15 cellular contexts compared by ENCODE assay signal in the genomic region with DNA sequence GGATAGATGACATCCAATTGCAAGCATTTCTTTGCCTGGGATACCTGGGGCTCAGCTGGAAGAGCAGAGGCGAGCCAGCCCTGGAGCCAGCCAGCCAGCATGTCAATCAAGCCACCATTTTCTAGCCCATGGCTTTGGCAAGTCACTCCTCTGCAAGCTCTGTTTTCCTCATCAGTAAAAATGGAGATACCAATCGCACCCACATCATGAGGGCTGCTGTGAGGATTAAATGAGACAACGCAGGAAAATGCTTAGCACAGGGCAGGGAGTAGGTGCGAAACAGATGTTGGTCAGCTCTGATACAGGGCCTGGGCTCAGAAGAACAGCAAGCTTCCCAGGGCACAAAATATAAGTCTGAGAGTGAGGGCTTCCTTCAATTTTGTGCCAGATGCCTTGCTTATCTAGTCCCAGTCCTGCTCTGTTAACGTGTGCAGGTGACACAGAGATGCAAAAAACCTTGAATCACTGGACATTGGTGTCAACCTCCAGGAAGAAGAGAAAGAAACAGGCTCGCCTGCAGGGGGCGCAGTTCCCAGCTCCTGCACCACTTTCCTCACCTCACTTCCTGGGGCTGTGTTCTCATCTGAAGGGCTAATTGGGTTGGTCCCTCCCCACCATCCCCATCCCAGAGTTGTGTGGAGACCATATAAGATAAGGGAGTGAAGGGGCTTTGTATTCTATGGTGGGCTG.
DNase-seq lines count a peak whose midpoint lies in the region; ATAC-seq, FAIRE-seq and TF ChIP-seq lines count a peak whose summit lies in the region.
"Had no signal": no experiment of that assay in that cellular context is flagged by ENCODE, and none has a peak within 500 bp of the region (broad histone marks: within the 10 kb centered on the region; RNA-seq: fewer than 3 reads in every experiment).

No MANE protein-coding gene starts in this region.

- DNase-seq in BJ (ENCODE audit: low read depth), result no peak
- DNase-seq in WERI-Rb-1, result no peak
- no peak for DNase-seq in kidney epithelial cell (ENCODE audit: low read depth)
- no peak for DNase-seq in small intestine
- DNase-seq in heart right ventricle, result no peak
- DNase-seq: activated CD4-positive, alpha-beta T cell treated with anti-CD3 and anti-CD28 coated beads, Interleukin-2, amount 10 ng/mL, durations not matched to agents 24 days and 14 days; activated gamma-delta T cell treated with Interleukin-2 at 50 U/mL for 16 hours; cortex of kidney; NCI-H1105; NCI-H526 treated with DMSO at 0.1 percent for 48 hours had no signal

- no peaks in the 10 kb centered on the region; the same call in 1 of the 2 replicates for H3K27me3 ChIP-seq in BJ (ENCODE audit: control insufficient read depth, insufficient read depth, low read length)
- H3K27me3 ChIP-seq in WERI-Rb-1 (ENCODE audit: insufficient read depth, low read depth, severe bottlenecking), result no peaks in the 10 kb centered on the region
- no peaks in the 10 kb centered on the region for H3K27me3 ChIP-seq in kidney epithelial cell (ENCODE audit: control insufficient read depth, insufficient read depth, low read length)
- H3K27me3 ChIP-seq in small intestine (ENCODE audit: control insufficient read depth in 2 of 2, insufficient read depth in 2 of 2, low read length in 2 of 2), result no peaks in the 10 kb centered on the region
- H3K27me3 ChIP-seq in heart right ventricle, result no peaks in the 10 kb centered on the region
- H3K27me3 ChIP-seq: gastroesophageal sphincter had no signal

- CTCF ChIA-PET in BJ (lab: Yijun Ruan, JAX), result interaction anchor here (0.6 kb wide), 1 partner anchor 1372 kb away, joined by 3 read pairs; no protein-coding TSS in a partner anchor

- H3K4me1 ChIP-seq in small intestine (ENCODE audit: control insufficient read depth in 2 of 2, insufficient read depth in 1 of 2, low read depth in 1 of 2, low read length in 1 of 2), result peaks cover 0 to 5% of the 10 kb centered on the region in 2 donors
- H3K4me1 ChIP-seq in heart right ventricle, result peaks cover 0 to 10% (median 7%) of the 10 kb centered on the region in 9 donors

- TF ChIP-seq CTCF in BJ (IDR thresholded peaks at IDR 0.05; ENCODE audit: insufficient read depth, low read depth, low read length), result peak; percentile 18; the same call in 1 of the 2 replicates
- TF ChIP-seq CTCF in GM12874 (IDR thresholded peaks at IDR 0.05; ENCODE audit: insufficient read depth, low read depth, low read length), result peak; percentile 36; the same call in 1 of the 2 replicates
- TF ChIP-seq CTCF in WERI-Rb-1 (IDR thresholded peaks at IDR 0.05; ENCODE audit: low read depth, low read length), result peak; percentile 63
- TF ChIP-seq CTCF in kidney epithelial cell (IDR thresholded peaks at IDR 0.05; ENCODE audit: insufficient read depth, low read length, poor library complexity, severe bottlenecking), result peak; percentile 26
- TF ChIP-seq CTCF in heart right ventricle (IDR thresholded peaks at IDR 0.05), result peak in 3 of 9 donors; percentile 11 to 28 (median 15)

- ATAC-seq in heart right ventricle (no peak), GM19035 (IDR thresholded peaks at IDR 0.05; ENCODE audit: unreplicated experiment) (no peak), GM19455 (IDR thresholded peaks at IDR 0.05; ENCODE audit: unreplicated experiment) (no peak)
- ATAC-seq: gastroesophageal sphincter had no signal

- 81 to 86% (median 84%) methylated on average over 6 to 7 of the region's 7 CpGs for WGBS in small intestine, 3 donors
- 83 to 86% methylated on average over 7 of the region's 7 CpGs for WGBS in heart right ventricle, 2 donors

- POLR2A ChIA-PET in BJ (lab: Charles Lee), result no interaction called here

- FAIRE-seq in small intestine (lab: Jason Lieb, UNC), result no peak
- FAIRE-seq: GM18507 had no signal

- H3K4me3 ChIP-seq in BJ (ENCODE audit: low read depth, low read length) (no peak overlapping the region), WERI-Rb-1 (ENCODE audit: low read depth, low read length) (no peak overlapping the region), kidney epithelial cell (ENCODE audit: low read depth, low read length) (no peak overlapping the region), small intestine (ENCODE audit: low read depth in 1 of 2, low read length in 2 of 2) (no peak overlapping the region), heart right ventricle (no peak overlapping the region)
- H3K4me3 ChIP-seq: gastroesophageal sphincter had no signal

- H3K36me3 ChIP-seq in BJ (ENCODE audit: control insufficient read depth, insufficient read depth, low read length), result no peaks in the 10 kb centered on the region
- no peaks in the 10 kb centered on the region for H3K36me3 ChIP-seq in WERI-Rb-1
- no peaks in the 10 kb centered on the region for H3K36me3 ChIP-seq in kidney epithelial cell (ENCODE audit: control insufficient read depth, insufficient read depth, low read length)
- H3K36me3 ChIP-seq in small intestine (ENCODE audit: control insufficient read depth in 2 of 2, insufficient read depth in 2 of 2, low read length in 2 of 2), result no peaks in the 10 kb centered on the region
- H3K36me3 ChIP-seq in heart right ventricle, result no peaks in the 10 kb centered on the region
- H3K36me3 ChIP-seq: gastroesophageal sphincter had no signal

- peaks cover 3% of the 10 kb centered on the region for H3K9me3 ChIP-seq in WERI-Rb-1 (ENCODE audit: severe bottlenecking)
- H3K9me3 ChIP-seq in small intestine (ENCODE audit: control insufficient read depth, low read depth), result no peaks in the 10 kb centered on the region
- H3K9me3 ChIP-seq in heart right ventricle, result peaks cover 0 to 4% (median 0%) of the 10 kb centered on the region in 11 donors
- H3K9me3 ChIP-seq: gastroesophageal sphincter had no signal

- intact Hi-C loops in heart right ventricle (cut with DNase I), result no loop called here

- H3K27ac ChIP-seq in WERI-Rb-1, result no peak overlapping the region
- no peak overlapping the region for H3K27ac ChIP-seq in small intestine (ENCODE audit: low read depth in 1 of 2, low read length in 1 of 2)
- no peak overlapping the region for H3K27ac ChIP-seq in heart right ventricle
- H3K27ac ChIP-seq: gastroesophageal sphincter had no signal
